Comparison of ENCODE assay signal across 8 cellular contexts in genomic region chr13:59112375-59112774, GRCh38.
DNase-seq lines count a peak whose midpoint lies in the region; ATAC-seq, FAIRE-seq and TF ChIP-seq lines count a peak whose summit lies in the region.

No MANE protein-coding gene starts in this region.

- peak overlapping the region; percentile 74 for H3K9ac ChIP-seq in skeletal muscle satellite cell (ENCODE audit: low read depth, low read length)

- TF ChIP-seq EP300 in stomach (IDR thresholded peaks at IDR 0.05), result no peak

- H3K27me3 ChIP-seq in skeletal muscle satellite cell (ENCODE audit: control insufficient read depth, insufficient read depth, low read length), result no peaks in the 10 kb centered on the region
- no peaks in the 10 kb centered on the region for H3K27me3 ChIP-seq in stomach

- DNase-seq in HTR-8/SVneo (ENCODE audit: insufficient read length, low spot score) (peak; percentile 54), head of caudate nucleus (peak in 30 of 42 donors; percentile 4 to 82 (median 44)), stomach (no peak)
- no peak for DNase-seq in stimulated activated CD4-positive, alpha-beta T cell treated with anti-CD3 and anti-CD28 coated beads, Interleukin-4, amount 100 ng/mL, for 4 hours

- intact Hi-C loops in head of caudate nucleus (cut with DNase I), result no loop called here
- intact Hi-C loops in stomach (cut with DNase I; ENCODE audit: low total_unique reads), result no loop called here

- peaks cover 4% of the 10 kb centered on the region for H3K4me1 ChIP-seq in skeletal muscle satellite cell (ENCODE audit: control insufficient read depth, insufficient read depth, low read length)
- H3K4me1 ChIP-seq in stomach, result no peaks in the 10 kb centered on the region

- 42 to 66% (median 59%) methylated on average over 4 of the region's 4 CpGs for WGBS in stomach, 5 donors

- FAIRE-seq in HTR-8/SVneo (lab: Jason Lieb, UNC), result no peak
- FAIRE-seq in TTC549 (lab: Jason Lieb, UNC), result peak; percentile 83

- no peak for TF ChIP-seq CTCF in stomach (IDR thresholded peaks at IDR 0.05)

- no peak overlapping the region for H3K4me3 ChIP-seq in skeletal muscle satellite cell (ENCODE audit: low read length)
- H3K4me3 ChIP-seq in stomach, result no peak overlapping the region

- no peaks in the 10 kb centered on the region for H3K9me3 ChIP-seq in skeletal muscle satellite cell (replicated peaks; ENCODE audit: low read length)
- peaks cover 0 to 3% (median 0%) of the 10 kb centered on the region in 4 donors for H3K9me3 ChIP-seq in stomach

- ATAC-seq in HG03342 (IDR thresholded peaks at IDR 0.05; ENCODE audit: unreplicated experiment), result no peak
- no peak for ATAC-seq in GM21528 (IDR thresholded peaks at IDR 0.05; ENCODE audit: low FRiP score, unreplicated experiment)

- no peak overlapping the region for H3K27ac ChIP-seq in stomach

- H3K36me3 ChIP-seq in skeletal muscle satellite cell (ENCODE audit: insufficient read depth, low read length), result no peaks in the 10 kb centered on the region
- H3K36me3 ChIP-seq in stomach, result no peaks in the 10 kb centered on the region

- TF ChIP-seq POLR2A in stomach (IDR thresholded peaks at IDR 0.05), result no peak

- H3K4me2 ChIP-seq in skeletal muscle satellite cell (ENCODE audit: low read length), result peak overlapping the region; percentile 45

Comparison
In these comparisons a context has a peak if more than half of its experiments do, and no peak if none do; other contexts are left out.
1. DNase-seq: peak in HTR-8/SVneo (single experiment) and head of caudate nucleus (30 of 42); none in stomach (single experiment) and stimulated activated CD4-positive, alpha-beta T cell treated with anti-CD3 and anti-CD28 coated beads, Interleukin-4, amount 100 ng/mL, for 4 hours (0 of 2).